15 cellular contexts compared by ENCODE assay signal in genomic region chr17:72717276-72717675, GRCh38.
A peak's percentile ranks its signal among the peaks of the same experiment; 100 is the strongest.
DNase-seq lines count a peak whose midpoint lies in the region; ATAC-seq and TF ChIP-seq lines count a peak whose summit lies in the region.
"Had no signal": no experiment of that assay in that cellular context is flagged by ENCODE, and none has a peak within 500 bp of the region (broad histone marks: within the 10 kb centered on the region; RNA-seq: fewer than 3 reads in every experiment).

No MANE protein-coding gene starts in this region.

- H3K27me3 Mint-ChIP-seq in osteocyte (ENCODE audit: unreplicated experiment) (no peaks in the 10 kb centered on the region), progenitor cell of endocrine pancreas (peaks cover 7% of the 10 kb centered on the region)

- no peak overlapping the region for H2AFZ ChIP-seq in PC-3 (ENCODE audit: low read length)

- H4K20me1 ChIP-seq in PC-3 (ENCODE audit: low read length): no peaks in the 10 kb centered on the region

- intact Hi-C loops in PC-3 (cut with micrococcal nuclease): loop anchor here (2.0 to 10.0 kb wide), 2 partner anchors 156 to 292 kb away; no protein-coding TSS in a partner anchor

- H3K4me2 ChIP-seq in PC-3 (ENCODE audit: low read length): peak overlapping the region; percentile 45

- H3K27ac Mint-ChIP-seq in osteocyte (ENCODE audit: unreplicated experiment): peak overlapping the region; percentile 2
- no peak overlapping the region for H3K27ac Mint-ChIP-seq in progenitor cell of endocrine pancreas
- H3K27ac Mint-ChIP-seq: CD14-positive monocyte had no signal

- no peaks in the 10 kb centered on the region for H3K36me3 ChIP-seq in PC-3 (ENCODE audit: low read depth, low read length)
- no peaks in the 10 kb centered on the region for H3K36me3 ChIP-seq in brain microvascular endothelial cell (replicated peaks)

- CTCF ChIA-PET in PC-3 (lab: Charles Lee): no interaction called here

- peak overlapping the region; percentile 89 for H3K9ac ChIP-seq in PC-3 (ENCODE audit: low read length)

- peak overlapping the region; percentile 95 for H3K27ac ChIP-seq in PC-3 (ENCODE audit: low read length)
- peak overlapping the region; percentile 27 for H3K27ac ChIP-seq in brain microvascular endothelial cell
- H3K27ac ChIP-seq: SK-N-MC had no signal

- no peaks in the 10 kb centered on the region for H3K27me3 ChIP-seq in PC-3 (ENCODE audit: low read length)
- H3K27me3 ChIP-seq in brain microvascular endothelial cell (replicated peaks): no peaks in the 10 kb centered on the region

- no peaks in the 10 kb centered on the region for H3K9me3 ChIP-seq in PC-3 (ENCODE audit: low read length)

- TF ChIP-seq CTCF in PC-3 (conservative IDR thresholded peaks at IDR 0.05; ENCODE audit: low read depth, low read length) (no peak), brain microvascular endothelial cell (IDR thresholded peaks at IDR 0.05; ENCODE audit: low read depth, low read length, missing control alignments) (no peak), osteocyte (IDR thresholded peaks at IDR 0.05) (no peak), progenitor cell of endocrine pancreas (IDR thresholded peaks at IDR 0.05; ENCODE audit: unreplicated experiment) (no peak)

- H3K4me1 ChIP-seq in PC-3 (ENCODE audit: insufficient read depth, low read length): peaks cover 36% of the 10 kb centered on the region

- H3K4me3 Mint-ChIP-seq in osteocyte (ENCODE audit: unreplicated experiment): no peak overlapping the region
- no peak overlapping the region for H3K4me3 Mint-ChIP-seq in progenitor cell of endocrine pancreas (ENCODE audit: low read depth)
- H3K4me3 Mint-ChIP-seq: CD14-positive monocyte had no signal

- BruUV-seq in PC-3 (replicated peaks; lab: Mats Ljungman, UMichigan): TSS peak; percentile 57

- no peaks in the 10 kb centered on the region for H3K9me3 Mint-ChIP-seq in osteocyte (ENCODE audit: unreplicated experiment)
- H3K9me3 Mint-ChIP-seq in progenitor cell of endocrine pancreas (ENCODE audit: low read depth): no peaks in the 10 kb centered on the region

- H3F3A ChIP-seq in PC-3 (ENCODE audit: low read length, unreplicated experiment): no peaks in the 10 kb centered on the region

- DNase-seq in Daoy (ENCODE audit: low read depth): peak; percentile 25
- no peak for DNase-seq in PC-3
- no peak for DNase-seq in brain microvascular endothelial cell
- no peak for DNase-seq in osteocyte (ENCODE audit: extremely low spot score, unreplicated experiment)
- DNase-seq in HPDE6-E6E7 (ENCODE audit: extremely low spot score): no peak
- DNase-seq in progenitor cell of endocrine pancreas (ENCODE audit: low spot score, unreplicated experiment): no peak
- DNase-seq: AML-193, NCI-H187, NCI-H345, NCI-H526, OCI-M1, Right ventricle myocardium superior had no signal

- POLR2A ChIA-PET in PC-3 (lab: Charles Lee; ENCODE audit: unreplicated experiment): interaction anchor here (0.9 kb wide), 1 partner anchor 126 kb away, joined by 4 read pairs; no protein-coding TSS in a partner anchor

- H3K4me3 ChIP-seq in PC-3 (ENCODE audit: low read length): no peak overlapping the region
- no peak overlapping the region for H3K4me3 ChIP-seq in brain microvascular endothelial cell (ENCODE audit: low read depth, low read length)
- H3K4me3 ChIP-seq: SK-N-MC had no signal

- ATAC-seq in PC-3: no peak
- no peak for ATAC-seq in HG03571 (IDR thresholded peaks at IDR 0.05; ENCODE audit: unreplicated experiment)

- in situ Hi-C loops in brain microvascular endothelial cell (cut with HindIII; ENCODE audit: low pct_ligation_motif_present, low sequenced_read_pairs): no loop called here

- peaks cover 49% of the 10 kb centered on the region for H3K4me1 Mint-ChIP-seq in osteocyte (ENCODE audit: unreplicated experiment)
- H3K4me1 Mint-ChIP-seq in progenitor cell of endocrine pancreas (ENCODE audit: low read depth): peaks cover 17% of the 10 kb centered on the region

- H3K79me2 ChIP-seq in PC-3 (ENCODE audit: low read length): peaks cover 4% of the 10 kb centered on the region; the same call in 1 of the 2 replicates

- H3K36me3 Mint-ChIP-seq in osteocyte (ENCODE audit: unreplicated experiment) (peaks cover 3% of the 10 kb centered on the region), progenitor cell of endocrine pancreas (ENCODE audit: insufficient read depth) (no peaks in the 10 kb centered on the region)

- H3K9me2 ChIP-seq in PC-3 (replicated peaks; ENCODE audit: low read length): no peaks in the 10 kb centered on the region
